In the genomic region with DNA sequence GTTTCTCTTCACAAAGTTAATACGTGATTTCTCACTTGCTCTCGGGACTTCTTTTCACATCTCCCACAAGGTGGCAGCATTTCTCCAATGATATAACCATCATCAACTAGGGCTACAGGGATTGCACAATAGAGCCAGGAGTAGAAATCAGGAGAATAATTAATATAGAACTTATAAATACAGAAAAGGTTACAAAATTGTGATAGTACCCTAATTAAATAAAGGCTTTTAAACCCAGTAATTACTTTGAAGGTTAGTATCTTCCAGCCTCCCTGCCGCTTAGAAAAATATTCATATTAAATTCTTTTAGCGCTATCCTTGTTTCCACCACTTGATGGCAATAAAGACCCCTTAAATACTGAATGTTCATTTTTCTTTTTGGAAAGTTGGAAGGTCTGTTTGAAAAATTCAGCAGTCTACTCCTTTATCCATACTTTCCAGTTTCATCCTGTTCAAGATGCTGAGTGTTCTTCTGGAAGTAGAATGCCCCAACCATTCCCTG, we compare ENCODE assay signal across 8 cellular contexts.
A peak's percentile ranks its signal among the peaks of the same experiment; 100 is the strongest.
DNase-seq lines count a peak whose midpoint lies in the region; ATAC-seq, FAIRE-seq and TF ChIP-seq lines count a peak whose summit lies in the region.

No MANE protein-coding gene starts in this region.

- H3K9me3 Mint-ChIP-seq in MCF 10A (ENCODE audit: unreplicated experiment): no peaks in the 10 kb centered on the region

- no peaks in the 10 kb centered on the region for H3K27me3 ChIP-seq in MG63
- H3K27me3 ChIP-seq in stomach: no peaks in the 10 kb centered on the region

- no peak for TF ChIP-seq EP300 in stomach (IDR thresholded peaks at IDR 0.05)

- no peak overlapping the region for H3K27ac Mint-ChIP-seq in MCF 10A (ENCODE audit: low read depth, unreplicated experiment)

- H3K4me1 ChIP-seq in kidney (ENCODE audit: control insufficient read depth in 1 of 2, insufficient read depth in 1 of 2, low read depth in 1 of 2, low read length in 2 of 2) (no peaks in the 10 kb centered on the region), stomach (peaks cover 0 to 10% (median 3%) of the 10 kb centered on the region in 4 donors)

- no peaks in the 10 kb centered on the region for H3K36me3 Mint-ChIP-seq in MCF 10A (ENCODE audit: insufficient read depth, unreplicated experiment)

- no peak for TF ChIP-seq POLR2A in stomach (IDR thresholded peaks at IDR 0.05)

- BruUV-seq in MCF 10A (replicated peaks; lab: Mats Ljungman, UMichigan): no TSS peak

- H3K4me1 Mint-ChIP-seq in MCF 10A (ENCODE audit: insufficient read depth, unreplicated experiment): peaks cover 11% of the 10 kb centered on the region

- H3K4me3 ChIP-seq in GM12875 (ENCODE audit: low read depth, low read length) (no peak overlapping the region), MG63 (no peak overlapping the region), kidney (ENCODE audit: low read length in 2 of 2) (peak overlapping the region in 1 of 2 donors; percentile 26), stomach (no peak overlapping the region)

- H3K9ac ChIP-seq in kidney (ENCODE audit: low read length in 2 of 2): no peak overlapping the region

- peak; percentile 71 for FAIRE-seq in RCC 7860 (lab: Jason Lieb, UNC)
- FAIRE-seq in kidney (lab: Jason Lieb, UNC): peak; percentile 97

- intact Hi-C loops in MCF 10A (cut with micrococcal nuclease): loop anchor here (1.0 to 5.0 kb wide), 7 partner anchors 61 to 954 kb away; no protein-coding TSS in a partner anchor
- intact Hi-C loops in kidney (cut with DNase I): loop anchor here (10.0 kb wide), 1 partner anchor 799 kb away; no protein-coding TSS in a partner anchor
- intact Hi-C loops in stomach (cut with DNase I; ENCODE audit: low total_unique reads): loop anchor here (10.0 kb wide), 3 partner anchors 449 to 859 kb away; no protein-coding TSS in a partner anchor

- H3K36me3 ChIP-seq in MG63 (no peaks in the 10 kb centered on the region), kidney (ENCODE audit: control insufficient read depth in 1 of 2, insufficient read depth in 2 of 2, low read length in 2 of 2) (no peaks in the 10 kb centered on the region), stomach (no peaks in the 10 kb centered on the region)

- no peak overlapping the region for H3K27ac ChIP-seq in kidney (ENCODE audit: low read depth in 2 of 2, low read length in 2 of 2)
- no peak overlapping the region for H3K27ac ChIP-seq in stomach

- TF ChIP-seq CTCF in AG09319 (IDR thresholded peaks at IDR 0.05; ENCODE audit: low read depth, low read length) (peak; percentile 60), GM12875 (IDR thresholded peaks at IDR 0.05; ENCODE audit: borderline replicate concordance, insufficient read depth, low read depth, low read length) (peak; percentile 40; the same call in 1 of the 2 replicates), MCF 10A (IDR thresholded peaks at IDR 0.05; ENCODE audit: unreplicated experiment) (peak; percentile 68), kidney (IDR thresholded peaks at IDR 0.05; ENCODE audit: borderline replicate concordance, extremely low read depth, insufficient read depth) (peak; percentile 78), stomach (IDR thresholded peaks at IDR 0.05) (peak in 5 of 7 experiments; percentile 60 to 86 (median 78))

- CTCF ChIA-PET in MCF 10A (lab: Yijun Ruan, JAX): interaction anchor here (0.6 to 1.9 kb wide), 31 partner anchors 10 to 863 kb away, joined by 3 to 29 read pairs (median 4); a partner anchor contains a TSS

- WGBS in stomach, 5 donors: 1 to 2% (median 2%) methylated on average over 4 of the region's 4 CpGs

- POLR2A ChIA-PET in MCF 10A (lab: Yijun Ruan, JAX): no interaction called here

- DNase-seq in AG09319 (ENCODE audit: extremely low read depth, low read depth) (peak; percentile 40), MG63 (peak; percentile 5), RCC 7860 (ENCODE audit: low spot score) (peak; percentile 53), MCF 10A (ENCODE audit: unreplicated experiment) (peak; percentile 92), kidney (no peak), stomach (peak; percentile 42)

- H3K9me3 ChIP-seq in MG63: no peaks in the 10 kb centered on the region
- no peaks in the 10 kb centered on the region for H3K9me3 ChIP-seq in kidney (ENCODE audit: control insufficient read depth in 1 of 2, low read length in 2 of 2)
- H3K9me3 ChIP-seq in stomach: no peaks in the 10 kb centered on the region

- peak; percentile 80 for ATAC-seq in HG02610 (IDR thresholded peaks at IDR 0.05; ENCODE audit: unreplicated experiment)

- H3K27me3 Mint-ChIP-seq in MCF 10A (ENCODE audit: insufficient read depth, unreplicated experiment): peaks cover 11% of the 10 kb centered on the region

- H3K4me3 Mint-ChIP-seq in MCF 10A (ENCODE audit: unreplicated experiment): no peak overlapping the region
